In the genomic region with DNA sequence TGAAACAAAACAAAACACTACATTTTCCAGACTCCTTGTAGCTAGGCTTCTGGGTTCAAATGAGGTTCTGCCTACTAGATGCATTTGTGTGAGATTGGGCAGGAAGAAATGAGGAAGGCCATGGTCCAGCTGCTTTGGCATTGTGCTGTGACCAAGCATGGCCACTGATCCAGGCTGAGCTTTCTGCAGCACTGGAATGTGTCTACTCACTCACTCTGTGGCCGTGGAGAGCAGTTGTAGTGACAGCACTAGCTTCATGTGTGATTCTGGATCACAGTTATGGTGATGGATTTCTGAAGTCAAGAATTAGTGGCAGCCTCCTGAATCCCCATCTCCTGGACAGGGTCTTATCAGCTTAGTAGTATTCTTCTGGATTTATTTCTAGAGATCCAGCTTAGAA, we compare ENCODE assay signal across 1 cellular context.
TF ChIP-seq lines count a peak whose summit lies in the region.

No MANE protein-coding gene starts in this region.

TF ChIP-seq in H1, 55 proteins besides CTCF, POLR2A, EP300 and RAD21 (continued from another document):
- TF ChIP-seq, protein P1, sequence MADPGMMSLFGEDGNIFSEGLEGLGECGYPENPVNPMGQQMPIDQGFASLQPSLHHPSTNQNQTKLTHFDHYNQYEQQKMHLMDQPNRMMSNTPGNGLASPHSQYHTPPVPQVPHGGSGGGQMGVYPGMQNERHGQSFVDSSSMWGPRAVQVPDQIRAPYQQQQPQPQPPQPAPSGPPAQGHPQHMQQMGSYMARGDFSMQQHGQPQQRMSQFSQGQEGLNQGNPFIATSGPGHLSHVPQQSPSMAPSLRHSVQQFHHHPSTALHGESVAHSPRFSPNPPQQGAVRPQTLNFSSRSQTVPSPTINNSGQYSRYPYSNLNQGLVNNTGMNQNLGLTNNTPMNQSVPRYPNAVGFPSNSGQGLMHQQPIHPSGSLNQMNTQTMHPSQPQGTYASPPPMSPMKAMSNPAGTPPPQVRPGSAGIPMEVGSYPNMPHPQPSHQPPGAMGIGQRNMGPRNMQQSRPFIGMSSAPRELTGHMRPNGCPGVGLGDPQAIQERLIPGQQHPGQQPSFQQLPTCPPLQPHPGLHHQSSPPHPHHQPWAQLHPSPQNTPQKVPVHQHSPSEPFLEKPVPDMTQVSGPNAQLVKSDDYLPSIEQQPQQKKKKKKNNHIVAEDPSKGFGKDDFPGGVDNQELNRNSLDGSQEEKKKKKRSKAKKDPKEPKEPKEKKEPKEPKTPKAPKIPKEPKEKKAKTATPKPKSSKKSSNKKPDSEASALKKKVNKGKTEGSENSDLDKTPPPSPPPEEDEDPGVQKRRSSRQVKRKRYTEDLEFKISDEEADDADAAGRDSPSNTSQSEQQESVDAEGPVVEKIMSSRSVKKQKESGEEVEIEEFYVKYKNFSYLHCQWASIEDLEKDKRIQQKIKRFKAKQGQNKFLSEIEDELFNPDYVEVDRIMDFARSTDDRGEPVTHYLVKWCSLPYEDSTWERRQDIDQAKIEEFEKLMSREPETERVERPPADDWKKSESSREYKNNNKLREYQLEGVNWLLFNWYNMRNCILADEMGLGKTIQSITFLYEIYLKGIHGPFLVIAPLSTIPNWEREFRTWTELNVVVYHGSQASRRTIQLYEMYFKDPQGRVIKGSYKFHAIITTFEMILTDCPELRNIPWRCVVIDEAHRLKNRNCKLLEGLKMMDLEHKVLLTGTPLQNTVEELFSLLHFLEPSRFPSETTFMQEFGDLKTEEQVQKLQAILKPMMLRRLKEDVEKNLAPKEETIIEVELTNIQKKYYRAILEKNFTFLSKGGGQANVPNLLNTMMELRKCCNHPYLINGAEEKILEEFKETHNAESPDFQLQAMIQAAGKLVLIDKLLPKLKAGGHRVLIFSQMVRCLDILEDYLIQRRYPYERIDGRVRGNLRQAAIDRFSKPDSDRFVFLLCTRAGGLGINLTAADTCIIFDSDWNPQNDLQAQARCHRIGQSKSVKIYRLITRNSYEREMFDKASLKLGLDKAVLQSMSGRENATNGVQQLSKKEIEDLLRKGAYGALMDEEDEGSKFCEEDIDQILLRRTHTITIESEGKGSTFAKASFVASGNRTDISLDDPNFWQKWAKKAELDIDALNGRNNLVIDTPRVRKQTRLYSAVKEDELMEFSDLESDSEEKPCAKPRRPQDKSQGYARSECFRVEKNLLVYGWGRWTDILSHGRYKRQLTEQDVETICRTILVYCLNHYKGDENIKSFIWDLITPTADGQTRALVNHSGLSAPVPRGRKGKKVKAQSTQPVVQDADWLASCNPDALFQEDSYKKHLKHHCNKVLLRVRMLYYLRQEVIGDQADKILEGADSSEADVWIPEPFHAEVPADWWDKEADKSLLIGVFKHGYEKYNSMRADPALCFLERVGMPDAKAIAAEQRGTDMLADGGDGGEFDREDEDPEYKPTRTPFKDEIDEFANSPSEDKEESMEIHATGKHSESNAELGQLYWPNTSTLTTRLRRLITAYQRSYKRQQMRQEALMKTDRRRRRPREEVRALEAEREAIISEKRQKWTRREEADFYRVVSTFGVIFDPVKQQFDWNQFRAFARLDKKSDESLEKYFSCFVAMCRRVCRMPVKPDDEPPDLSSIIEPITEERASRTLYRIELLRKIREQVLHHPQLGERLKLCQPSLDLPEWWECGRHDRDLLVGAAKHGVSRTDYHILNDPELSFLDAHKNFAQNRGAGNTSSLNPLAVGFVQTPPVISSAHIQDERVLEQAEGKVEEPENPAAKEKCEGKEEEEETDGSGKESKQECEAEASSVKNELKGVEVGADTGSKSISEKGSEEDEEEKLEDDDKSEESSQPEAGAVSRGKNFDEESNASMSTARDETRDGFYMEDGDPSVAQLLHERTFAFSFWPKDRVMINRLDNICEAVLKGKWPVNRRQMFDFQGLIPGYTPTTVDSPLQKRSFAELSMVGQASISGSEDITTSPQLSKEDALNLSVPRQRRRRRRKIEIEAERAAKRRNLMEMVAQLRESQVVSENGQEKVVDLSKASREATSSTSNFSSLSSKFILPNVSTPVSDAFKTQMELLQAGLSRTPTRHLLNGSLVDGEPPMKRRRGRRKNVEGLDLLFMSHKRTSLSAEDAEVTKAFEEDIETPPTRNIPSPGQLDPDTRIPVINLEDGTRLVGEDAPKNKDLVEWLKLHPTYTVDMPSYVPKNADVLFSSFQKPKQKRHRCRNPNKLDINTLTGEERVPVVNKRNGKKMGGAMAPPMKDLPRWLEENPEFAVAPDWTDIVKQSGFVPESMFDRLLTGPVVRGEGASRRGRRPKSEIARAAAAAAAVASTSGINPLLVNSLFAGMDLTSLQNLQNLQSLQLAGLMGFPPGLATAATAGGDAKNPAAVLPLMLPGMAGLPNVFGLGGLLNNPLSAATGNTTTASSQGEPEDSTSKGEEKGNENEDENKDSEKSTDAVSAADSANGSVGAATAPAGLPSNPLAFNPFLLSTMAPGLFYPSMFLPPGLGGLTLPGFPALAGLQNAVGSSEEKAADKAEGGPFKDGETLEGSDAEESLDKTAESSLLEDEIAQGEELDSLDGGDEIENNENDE (IDR thresholded peaks at IDR 0.05; ENCODE audit: insufficient replicate concordance, low read length) = no peak
- TF ChIP-seq CREB1 (IDR thresholded peaks at IDR 0.05) = no peak
